ENCODE assay signal across 15 cellular contexts in the genomic region with DNA sequence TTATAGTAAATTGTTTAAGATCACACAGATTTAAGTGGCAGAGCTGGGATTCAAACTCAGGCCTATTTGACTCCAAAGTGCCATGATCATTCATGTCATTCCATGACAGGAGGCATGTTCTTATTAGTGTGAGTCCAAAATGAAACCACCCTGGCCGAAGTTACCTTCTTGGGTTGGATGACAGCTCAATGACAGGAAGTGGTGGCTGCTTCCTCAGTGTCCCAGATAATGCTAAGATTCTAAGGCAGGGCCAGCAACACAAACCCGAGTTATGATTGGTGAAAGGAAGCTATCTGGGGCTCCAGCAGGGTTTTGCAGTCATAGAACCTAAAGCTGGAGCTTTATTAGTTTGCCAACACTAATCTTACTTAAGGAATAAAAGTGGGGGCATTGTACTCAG.
DNase-seq lines count a peak whose midpoint lies in the region; ATAC-seq and TF ChIP-seq lines count a peak whose summit lies in the region.
"Had no signal": no experiment of that assay in that cellular context is flagged by ENCODE, and none has a peak within 500 bp of the region (broad histone marks: within the 10 kb centered on the region; RNA-seq: fewer than 3 reads in every experiment).

No MANE protein-coding gene starts in this region.

- no peak overlapping the region for H3K4me2 ChIP-seq in DND-41 (ENCODE audit: insufficient read depth, low read length)
- H3K4me2 ChIP-seq: GM23338 had no signal

- H3K27ac ChIP-seq in DND-41 (ENCODE audit: low read length): no peak overlapping the region
- H3K27ac ChIP-seq in CD4-positive, alpha-beta T cell (ENCODE audit: low read depth, low read length): no peak overlapping the region

- no peaks in the 10 kb centered on the region for H3K79me2 ChIP-seq in DND-41 (ENCODE audit: insufficient read depth, low read length)

- peak; percentile 8 for DNase-seq in DND-41
- peak; percentile 5 for DNase-seq in GM12865 (ENCODE audit: low read depth)
- no peak for DNase-seq in activated CD4-positive, alpha-beta T cell treated with anti-CD3 and anti-CD28 coated beads, Interleukin-2, amount 50 U/mL, for 48 hours
- DNase-seq in occipital lobe (lab: John Stamatoyannopoulos, UW): no peak
- DNase-seq in CD4-positive, alpha-beta T cell: no peak
- DNase-seq: C1 segment of cervical spinal cord; Caco-2; CD8-positive, alpha-beta T cell; DMS153; EL; GDM1; H9 had no signal

- H3K9me3 Mint-ChIP-seq in activated T-helper 17 cell treated with anti-CD3 and anti-CD28 coated beads, Interleukin-2, amount 50 U/mL, for 72 hours: no peaks in the 10 kb centered on the region
- no peaks in the 10 kb centered on the region for H3K9me3 Mint-ChIP-seq in CD4-positive, alpha-beta T cell
- H3K9me3 Mint-ChIP-seq: CD8-positive, alpha-beta T cell; GM23338; H9 had no signal

- peak overlapping the region; percentile 23 for H3K27ac Mint-ChIP-seq in activated T-helper 17 cell treated with anti-CD3 and anti-CD28 coated beads, Interleukin-2, amount 50 U/mL, for 72 hours
- no peak overlapping the region for H3K27ac Mint-ChIP-seq in CD4-positive, alpha-beta T cell
- H3K27ac Mint-ChIP-seq: CD8-positive, alpha-beta T cell; GM23338; H9 had no signal

- POLR2A ChIA-PET in CD4-positive, alpha-beta T cell (lab: Charles Lee): no interaction called here

- intact Hi-C loops in CD4-positive, alpha-beta T cell (cut with DNase I, micrococcal nuclease): no loop called here

- peaks cover 7% of the 10 kb centered on the region for H3K27me3 ChIP-seq in DND-41 (ENCODE audit: insufficient read depth, low read length, poor library complexity)
- H3K27me3 ChIP-seq in CD4-positive, alpha-beta T cell (ENCODE audit: control insufficient read depth, insufficient read depth, low read length): no peaks in the 10 kb centered on the region

- TF ChIP-seq CTCF in DND-41 (IDR thresholded peaks at IDR 0.05; ENCODE audit: borderline replicate concordance, extremely low read depth, low read length, poor library complexity, severe bottlenecking) (no peak), GM12865 (IDR thresholded peaks at IDR 0.05; ENCODE audit: insufficient read depth, low read depth, low read length, missing control alignments) (no peak)
- no peak for TF ChIP-seq CTCF in CD4-positive, alpha-beta T cell (IDR thresholded peaks at IDR 0.05)

- no peaks in the 10 kb centered on the region for H3K36me3 ChIP-seq in DND-41 (ENCODE audit: insufficient read depth, low read length)

- H3K27me3 Mint-ChIP-seq in activated T-helper 17 cell treated with anti-CD3 and anti-CD28 coated beads, Interleukin-2, amount 50 U/mL, for 72 hours: no peaks in the 10 kb centered on the region
- peaks cover 2% of the 10 kb centered on the region for H3K27me3 Mint-ChIP-seq in CD4-positive, alpha-beta T cell

- no peak overlapping the region for H3K9ac ChIP-seq in DND-41 (ENCODE audit: low read depth, low read length)

- H3K4me1 ChIP-seq in DND-41 (ENCODE audit: insufficient read depth, low read length): no peaks in the 10 kb centered on the region

- H3K4me3 ChIP-seq in DND-41 (ENCODE audit: low read depth in 1 of 2, low read length in 2 of 2) (no peak overlapping the region), GM12865 (ENCODE audit: low read depth, low read length) (no peak overlapping the region)
- H3K4me3 ChIP-seq: GM23338 had no signal

- H2AFZ ChIP-seq in DND-41 (ENCODE audit: low read depth, low read length): no peak overlapping the region
- H2AFZ ChIP-seq: GM23338 had no signal

- H3K4me1 Mint-ChIP-seq in activated T-helper 17 cell treated with anti-CD3 and anti-CD28 coated beads, Interleukin-2, amount 50 U/mL, for 72 hours: no peaks in the 10 kb centered on the region
- H3K4me1 Mint-ChIP-seq in CD4-positive, alpha-beta T cell (ENCODE audit: low read depth): no peaks in the 10 kb centered on the region

- ATAC-seq in DND-41 (ENCODE audit: insufficient read depth, low read depth): peak; percentile 68; the same call in 2 of the 3 replicates
- peak; percentile 53 for ATAC-seq in activated T-helper 17 cell treated with anti-CD3 and anti-CD28 coated beads, Interleukin-2, amount 50 U/mL, for 72 hours (replicated peaks)
- no peak for ATAC-seq in CD4-positive, alpha-beta T cell (ENCODE audit: poor library complexity)
- ATAC-seq: CD8-positive, alpha-beta T cell; GM23338; HCT116 had no signal

- no peak overlapping the region for H3K4me3 Mint-ChIP-seq in activated T-helper 17 cell treated with anti-CD3 and anti-CD28 coated beads, Interleukin-2, amount 50 U/mL, for 72 hours
- H3K4me3 Mint-ChIP-seq in CD4-positive, alpha-beta T cell: no peak overlapping the region
- H3K4me3 Mint-ChIP-seq: CD8-positive, alpha-beta T cell; GM23338; H9 had no signal

- H4K20me1 ChIP-seq in DND-41 (ENCODE audit: insufficient read depth, low read length): no peaks in the 10 kb centered on the region

- H3K9me3 ChIP-seq in DND-41 (ENCODE audit: insufficient read depth, low read length, severe bottlenecking): no peaks in the 10 kb centered on the region
- no peaks in the 10 kb centered on the region for H3K9me3 ChIP-seq in CD4-positive, alpha-beta T cell (ENCODE audit: control insufficient read depth, low read length)
- H3K9me3 ChIP-seq: Caco-2 had no signal

- CTCF ChIA-PET in CD4-positive, alpha-beta T cell (lab: Charles Lee): no interaction called here

- H3K36me3 Mint-ChIP-seq in activated T-helper 17 cell treated with anti-CD3 and anti-CD28 coated beads, Interleukin-2, amount 50 U/mL, for 72 hours (ENCODE audit: low read depth): no peaks in the 10 kb centered on the region
- no peaks in the 10 kb centered on the region for H3K36me3 Mint-ChIP-seq in CD4-positive, alpha-beta T cell (ENCODE audit: low read depth)
- H3K36me3 Mint-ChIP-seq: CD8-positive, alpha-beta T cell had no signal

Comparison
In these comparisons a context has a peak if more than half of its experiments do, and no peak if none do; other contexts are left out.
1. DNase-seq: peak in DND-41 (single experiment) and GM12865 (single experiment); none in activated CD4-positive, alpha-beta T cell treated with anti-CD3 and anti-CD28 coated beads, Interleukin-2, amount 50 U/mL, for 48 hours (0 of 2), occipital lobe (single experiment) and CD4-positive, alpha-beta T cell (0 of 10).